In the genomic region with DNA sequence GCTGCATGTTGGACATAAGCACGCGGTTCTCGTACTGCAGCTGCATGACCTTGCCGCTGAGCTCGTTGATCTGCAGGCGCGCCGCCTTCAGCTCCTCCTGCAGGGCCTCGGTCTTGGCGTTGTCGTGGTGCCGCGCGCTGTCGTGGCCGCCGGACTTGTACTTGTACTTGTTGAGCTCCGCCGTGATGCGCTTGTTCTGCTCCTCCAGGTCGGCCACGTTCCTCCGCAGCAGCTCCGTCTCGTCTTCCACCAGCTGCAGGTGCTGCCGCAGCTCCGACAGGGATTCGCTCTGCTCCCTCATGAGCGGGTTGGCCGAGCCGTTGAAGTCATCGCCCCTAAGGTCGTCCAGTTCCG, we compare ENCODE assay signal across 15 cellular contexts. TPM values are rescaled to one million over a fixed set of nuclear protein-coding genes. Genes with fewer than 3 reads are reported as not detected.
A peak's percentile ranks its signal among the peaks of the same experiment; 100 is the strongest.
DNase-seq lines count a peak whose midpoint lies in the region; ATAC-seq and TF ChIP-seq lines count a peak whose summit lies in the region.
"Had no signal": no experiment of that assay in that cellular context is flagged by ENCODE, and none has a peak within 500 bp of the region (broad histone marks: within the 10 kb centered on the region; RNA-seq: fewer than 3 reads in every experiment).

No MANE protein-coding gene starts in this region.

- peaks cover 3% of the 10 kb centered on the region for H3K79me1 ChIP-seq in neuronal stem cell (ENCODE audit: low read depth, low read length)
- no peaks in the 10 kb centered on the region for H3K79me1 ChIP-seq in mesendoderm (ENCODE audit: low read length)

- ATAC-seq in GM19328 (IDR thresholded peaks at IDR 0.05; ENCODE audit: unreplicated experiment): no peak

- H3K36me3 ChIP-seq in neuronal stem cell (replicated peaks in 1 of 2; ENCODE audit: control insufficient read depth in 2 of 2, insufficient read depth in 2 of 2, low read length in 2 of 2) (peaks cover 34 to 99% of the 10 kb centered on the region in 2 donors), mesendoderm (ENCODE audit: control insufficient read depth, insufficient read depth, low read length) (no peaks in the 10 kb centered on the region)
- H3K36me3 ChIP-seq: SJCRH30 had no signal

- H3K23ac ChIP-seq in neuronal stem cell (ENCODE audit: low read depth, low read length, poor library complexity): no peak overlapping the region
- no peak overlapping the region for H3K23ac ChIP-seq in mesendoderm (ENCODE audit: low read length)

- H3K36me3 Mint-ChIP-seq in chondrocyte (ENCODE audit: low read depth): no peaks in the 10 kb centered on the region

- peak overlapping the region; percentile 38 for H3K14ac ChIP-seq in neuronal stem cell (ENCODE audit: low read length)

- no peaks in the 10 kb centered on the region for H3K9me3 Mint-ChIP-seq in chondrocyte (ENCODE audit: low read depth)

- no peaks in the 10 kb centered on the region for H3K4me1 ChIP-seq in neuronal stem cell (ENCODE audit: control insufficient read depth in 2 of 2, insufficient read depth in 1 of 2, low read depth in 1 of 2, low read length in 2 of 2)
- no peaks in the 10 kb centered on the region for H3K4me1 ChIP-seq in mesendoderm (ENCODE audit: control insufficient read depth, low read depth, low read length)
- H3K4me1 ChIP-seq: SJCRH30 had no signal

- H4K5ac ChIP-seq in mesendoderm (ENCODE audit: low read length): no peak overlapping the region

- H3K56ac ChIP-seq in mesendoderm (ENCODE audit: low read length): no peak overlapping the region

- peak; percentile 48 for DNase-seq in ELF-1 (ENCODE audit: low read depth, low spot score)
- DNase-seq in GM12865 (ENCODE audit: low read depth): peak; percentile 1
- peak; percentile 92 for DNase-seq in chondrocyte (ENCODE audit: low spot score)
- no peak for DNase-seq in neuronal stem cell (ENCODE audit: low spot score)
- DNase-seq in HK-2 (ENCODE audit: unreplicated experiment): no peak
- DNase-seq in mesendoderm: no peak
- DNase-seq: DMS 273 treated with DMSO at 0.1 percent for 48 hours, HCEC 1CT, MV-4-11, NCI-H1417 treated with DMSO at 0.1 percent for 48 hours, NCI-H2029 treated with DMSO at 0.1 percent for 48 hours, NCI-H510A, SJCRH30 had no signal

- H3K27me3 ChIP-seq in neuronal stem cell (ENCODE audit: control insufficient read depth in 3 of 3, insufficient read depth in 3 of 3, low read depth in 1 of 3, low read length in 3 of 3) (no peaks in the 10 kb centered on the region), mesendoderm (ENCODE audit: insufficient read depth, low read length, poor library complexity) (no peaks in the 10 kb centered on the region)
- H3K27me3 ChIP-seq: SJCRH30 had no signal

- H2BK120ac ChIP-seq in neuronal stem cell (ENCODE audit: low read depth, low read length): no peak overlapping the region
- H2BK120ac ChIP-seq in mesendoderm (ENCODE audit: low read depth, low read length): no peak overlapping the region

- no peaks in the 10 kb centered on the region for H3K27me3 Mint-ChIP-seq in chondrocyte (ENCODE audit: low read depth)
- H3K27me3 Mint-ChIP-seq: CD8-positive, alpha-beta memory T cell had no signal

- no CpG with 5 or more reads among the region's 34 CpGs for WGBS in neuronal stem cell (ENCODE audit: extremely low coverage in 2 of 2, insufficient read length in 2 of 2, insufficient replicate concordance in 1 of 2), 2 donors
- no CpG with 5 or more reads among the region's 34 CpGs for WGBS in mesendoderm (ENCODE audit: extremely low coverage, insufficient coverage, low lambda C conversion rate)

- peak overlapping the region; percentile 64 for H3K18ac ChIP-seq in neuronal stem cell (ENCODE audit: low read length)
- no peak overlapping the region for H3K18ac ChIP-seq in mesendoderm (ENCODE audit: low read length)

- H3K9ac ChIP-seq in neuronal stem cell (ENCODE audit: low read depth, low read length, poor library complexity) (peak overlapping the region; percentile 21), mesendoderm (ENCODE audit: low read length) (no peak overlapping the region)

- no peak overlapping the region for H2BK15ac ChIP-seq in neuronal stem cell (ENCODE audit: low read length)
- no peak overlapping the region for H2BK15ac ChIP-seq in mesendoderm (replicated peaks; ENCODE audit: low read depth)

- H4K8ac ChIP-seq in neuronal stem cell (ENCODE audit: low read depth, low read length) (no peak overlapping the region), mesendoderm (ENCODE audit: low read depth, low read length) (no peak overlapping the region)

- peaks cover 11% of the 10 kb centered on the region for H3K4me1 Mint-ChIP-seq in chondrocyte (ENCODE audit: low read depth)
- H3K4me1 Mint-ChIP-seq: CD8-positive, alpha-beta memory T cell had no signal

- H3K27ac Mint-ChIP-seq in chondrocyte (ENCODE audit: unreplicated experiment): no peak overlapping the region

- H3K9me3 ChIP-seq in neuronal stem cell (replicated peaks in 1 of 2; ENCODE audit: control insufficient read depth in 2 of 2, insufficient read depth in 1 of 2, low read depth in 1 of 2, low read length in 2 of 2): peaks cover 0 to 4% of the 10 kb centered on the region in 2 donors
- H3K9me3 ChIP-seq: SJCRH30 had no signal

- TF ChIP-seq CTCF in GM12865 (IDR thresholded peaks at IDR 0.05; ENCODE audit: insufficient read depth, low read depth, low read length, missing control alignments): no peak
- no peak for TF ChIP-seq CTCF in chondrocyte (IDR thresholded peaks at IDR 0.05)

- H2AK5ac ChIP-seq in neuronal stem cell (ENCODE audit: low read depth, low read length): no peak overlapping the region
- no peak overlapping the region for H2AK5ac ChIP-seq in mesendoderm (ENCODE audit: low read length)

- H2BK5ac ChIP-seq in neuronal stem cell (ENCODE audit: low read length) (no peak overlapping the region), mesendoderm (ENCODE audit: low read length) (no peak overlapping the region)

- H3K4me2 ChIP-seq in neuronal stem cell (ENCODE audit: insufficient read depth, low read length, poor library complexity, severe bottlenecking) (no peak overlapping the region), mesendoderm (ENCODE audit: low read length) (no peak overlapping the region)

- no peaks in the 10 kb centered on the region for H3K79me2 ChIP-seq in mesendoderm (ENCODE audit: control insufficient read depth, insufficient read depth, low read length)

- H2AFZ ChIP-seq in neuronal stem cell (ENCODE audit: low read length): no peak overlapping the region

- H3K4me3 Mint-ChIP-seq in chondrocyte (ENCODE audit: unreplicated experiment): no peak overlapping the region
- H3K4me3 Mint-ChIP-seq: CD8-positive, alpha-beta memory T cell had no signal

- no peak overlapping the region for H3K4me3 ChIP-seq in GM12865 (ENCODE audit: low read depth, low read length)
- H3K4me3 ChIP-seq in neuronal stem cell (ENCODE audit: low read length in 2 of 2): no peak overlapping the region
- no peak overlapping the region for H3K4me3 ChIP-seq in mesendoderm (ENCODE audit: low read length)
- H3K4me3 ChIP-seq: SJCRH30 had no signal

- H4K91ac ChIP-seq in neuronal stem cell (ENCODE audit: low read depth, low read length, poor library complexity): no peak overlapping the region

- peak overlapping the region; percentile 41 for H2BK12ac ChIP-seq in neuronal stem cell (ENCODE audit: low read length)

- H3K27ac ChIP-seq in neuronal stem cell (replicated peaks; ENCODE audit: low read length): no peak overlapping the region
- no peak overlapping the region for H3K27ac ChIP-seq in mesendoderm (ENCODE audit: low read depth, low read length)
- H3K27ac ChIP-seq: SJCRH30 had no signal

- no peak overlapping the region for H3K4ac ChIP-seq in neuronal stem cell (ENCODE audit: low read length)
- no peak overlapping the region for H3K4ac ChIP-seq in mesendoderm (ENCODE audit: low read depth, low read length)

RNA-seq across cellular contexts. Expression of a gene that starts 16.6 kb away (rescaled TPM):
- 0.45 to 1.2 TPM in 2 of 3 replicates, not detected in the other for total RNA-seq in chondrocyte
- polyA plus RNA-seq in neuronal stem cell (2013, experiment 1 of 2): 10.1 TPM
- polyA plus RNA-seq in neuronal stem cell (2013, experiment 2 of 2): 10.8 TPM
- 4.3 TPM for polyA plus RNA-seq in mesendoderm (2013, experiment 1 of 2)
- 5.0 TPM for polyA plus RNA-seq in mesendoderm (2013, experiment 2 of 2)

Comparison
In these comparisons a context has a peak if more than half of its experiments do, and no peak if none do; other contexts are left out.
1. DNase-seq: peak in ELF-1 (single experiment), GM12865 (single experiment) and chondrocyte (single experiment); none in neuronal stem cell (single experiment), HK-2 (single experiment) and mesendoderm (single experiment).